ENCODE assay signal across 8 cellular contexts in the genomic region with DNA sequence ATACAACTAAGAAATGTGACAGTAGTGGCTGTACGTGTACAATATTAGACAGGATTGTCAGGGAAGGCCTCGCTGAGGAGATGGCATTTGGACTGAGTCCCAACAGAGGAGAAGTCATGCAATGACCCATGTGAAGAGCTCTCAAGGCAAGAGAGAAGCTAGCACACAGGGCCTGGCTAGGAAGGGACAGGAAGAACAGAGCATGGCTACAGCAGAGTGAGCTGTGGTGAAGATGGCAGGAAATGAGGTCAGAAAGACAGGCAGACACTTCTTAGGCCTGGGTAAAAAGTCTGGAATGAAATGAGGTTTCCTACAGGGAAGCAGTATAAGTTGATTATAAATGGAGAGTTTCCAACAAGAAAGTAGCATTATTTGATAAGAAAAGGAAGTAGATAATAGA. TPM values are rescaled to one million over a fixed set of nuclear protein-coding genes. Genes with fewer than 3 reads are reported as not detected.
DNase-seq lines count a peak whose midpoint lies in the region; ATAC-seq and TF ChIP-seq lines count a peak whose summit lies in the region.
"Had no signal": no experiment of that assay in that cellular context is flagged by ENCODE, and none has a peak within 500 bp of the region (broad histone marks: within the 10 kb centered on the region; RNA-seq: fewer than 3 reads in every experiment).

No MANE protein-coding gene starts in this region.

- no peaks in the 10 kb centered on the region for H3K27me3 ChIP-seq in transverse colon

- peaks cover 37% of the 10 kb centered on the region for H3K4me1 Mint-ChIP-seq in activated CD8-positive, alpha-beta T cell treated with anti-CD3 and anti-CD28 coated beads, Interleukin-2, amount 10 ng/mL, durations not matched to agents 7 days and 5 days (ENCODE audit: low read depth)
- peaks cover 15 to 27% (median 22%) of the 10 kb centered on the region in 4 donors for H3K4me1 Mint-ChIP-seq in naive thymus-derived CD8-positive, alpha-beta T cell

- H3K36me3 Mint-ChIP-seq in activated CD8-positive, alpha-beta T cell treated with anti-CD3 and anti-CD28 coated beads, Interleukin-2, amount 10 ng/mL, durations not matched to agents 7 days and 5 days (ENCODE audit: low read depth), result peaks cover 14% of the 10 kb centered on the region
- H3K36me3 Mint-ChIP-seq in naive thymus-derived CD8-positive, alpha-beta T cell, result peaks cover 0 to 3% (median 2%) of the 10 kb centered on the region in 3 donors

- CTCF ChIA-PET in activated CD8-positive, alpha-beta T cell treated with anti-CD3 and anti-CD28 coated beads, Interleukin-2, amount 10 ng/mL, durations not matched to agents 7 days and 5 days (lab: Charles Lee), result interaction anchor here (2.0 kb wide), 1 partner anchor 344 kb away, joined by 6 read pairs; no protein-coding TSS in a partner anchor

- H3K9me3 ChIP-seq in transverse colon, result no peaks in the 10 kb centered on the region

- WGBS in transverse colon (ENCODE audit: low coverage in 1 of 2), 2 donors, result 90 to 96% methylated on average over 2 of the region's 2 CpGs

- intact Hi-C loops in transverse colon (cut with DNase I; ENCODE audit: low total_unique reads), result no loop called here

- POLR2A ChIA-PET in activated CD8-positive, alpha-beta T cell treated with anti-CD3 and anti-CD28 coated beads, Interleukin-2, amount 10 ng/mL, durations not matched to agents 7 days and 5 days (lab: Charles Lee), result interaction anchor here (0.9 kb wide), 1 partner anchor 23 kb away, joined by 3 read pairs; no protein-coding TSS in a partner anchor
- POLR2A ChIA-PET in naive thymus-derived CD8-positive, alpha-beta T cell (lab: Charles Lee), result interaction anchor here (1.1 to 1.2 kb wide), 3 partner anchors 24 to 118 kb away, joined by 3 read pairs; a partner anchor contains a TSS

- ATAC-seq in HG03378 (IDR thresholded peaks at IDR 0.05; ENCODE audit: unreplicated experiment) (peak; percentile 50), HG02763 (IDR thresholded peaks at IDR 0.05; ENCODE audit: unreplicated experiment) (no peak)
- ATAC-seq in activated CD8-positive, alpha-beta T cell treated with anti-CD3 and anti-CD28 coated beads, Interleukin-2, amount 10 ng/mL, durations not matched to agents 7 days and 5 days, result peak; percentile 97
- ATAC-seq in naive thymus-derived CD8-positive, alpha-beta T cell, result peak; percentile 73 to 74

- no peak for TF ChIP-seq CTCF in transverse colon (IDR thresholded peaks at IDR 0.05)

- H3K4me3 ChIP-seq in transverse colon, result no peak overlapping the region

- H3K4me1 ChIP-seq in transverse colon, result no peaks in the 10 kb centered on the region

- H3K9me3 Mint-ChIP-seq in activated CD8-positive, alpha-beta T cell treated with anti-CD3 and anti-CD28 coated beads, Interleukin-2, amount 10 ng/mL, durations not matched to agents 7 days and 5 days (ENCODE audit: insufficient read depth), result peaks cover 5% of the 10 kb centered on the region
- no peaks in the 10 kb centered on the region for H3K9me3 Mint-ChIP-seq in naive thymus-derived CD8-positive, alpha-beta T cell

- no peak for TF ChIP-seq POLR2A in transverse colon (IDR thresholded peaks at IDR 0.05)

- H3K27ac Mint-ChIP-seq in activated CD8-positive, alpha-beta T cell treated with anti-CD3 and anti-CD28 coated beads, Interleukin-2, amount 10 ng/mL, durations not matched to agents 7 days and 5 days, result peak overlapping the region; percentile 75
- peak overlapping the region; percentile 4 to 87 (median 44) for H3K27ac Mint-ChIP-seq in naive thymus-derived CD8-positive, alpha-beta T cell

- no peak for TF ChIP-seq EP300 in transverse colon (IDR thresholded peaks at IDR 0.05; ENCODE audit: low read depth)

- no peaks in the 10 kb centered on the region for H3K27me3 Mint-ChIP-seq in activated CD8-positive, alpha-beta T cell treated with anti-CD3 and anti-CD28 coated beads, Interleukin-2, amount 10 ng/mL, durations not matched to agents 7 days and 5 days (ENCODE audit: low read depth)
- H3K27me3 Mint-ChIP-seq in naive thymus-derived CD8-positive, alpha-beta T cell, result no peaks in the 10 kb centered on the region

- DNase-seq in ELR (ENCODE audit: low read depth) (peak; percentile 61), GM03348 (ENCODE audit: low spot score) (no peak), transverse colon (no peak)
- DNase-seq in activated CD8-positive, alpha-beta T cell treated with anti-CD3 and anti-CD28 coated beads, Interleukin-2, amount 10 ng/mL, durations not matched to agents 7 days and 5 days, result peak; percentile 58
- peak in 3 of 10 donors; percentile 3 to 20 (median 3) for DNase-seq in naive thymus-derived CD8-positive, alpha-beta T cell
- DNase-seq: NK-92 treated with Interleukin-12 subunit alpha and Interleukin-12 subunit beta, amount 100 ng/mL, for 24 hours had no signal

- no peak overlapping the region for H3K4me3 Mint-ChIP-seq in activated CD8-positive, alpha-beta T cell treated with anti-CD3 and anti-CD28 coated beads, Interleukin-2, amount 10 ng/mL, durations not matched to agents 7 days and 5 days
- no peak overlapping the region for H3K4me3 Mint-ChIP-seq in naive thymus-derived CD8-positive, alpha-beta T cell

- no peak overlapping the region for H3K27ac ChIP-seq in transverse colon

- in situ Hi-C loops in transverse colon (cut with MboI; ENCODE audit: low pct_ligation_motif_present in 1 of 4, low pct_unique_long_range_greater_than_20kb in 1 of 4, low sequenced_read_pairs in 3 of 4), result no loop called here

- no peaks in the 10 kb centered on the region for H3K36me3 ChIP-seq in transverse colon

RNA-seq across cellular contexts. Expression of a gene that starts 33.2 kb away (rescaled TPM):
- total RNA-seq in activated CD8-positive, alpha-beta T cell treated with anti-CD3 and anti-CD28 coated beads, Interleukin-2, amount 10 ng/mL, durations not matched to agents 7 days and 5 days, result under 1 TPM; 0.68 to 0.81 TPM
- total RNA-seq in naive thymus-derived CD8-positive, alpha-beta T cell, result 1 to 10 TPM; 3.0 TPM
- 1 to 10 TPM in 1 of 3 donors, under 1 TPM in 2; 0.33 to 1.4 (median 0.67) TPM for polyA plus RNA-seq in naive thymus-derived CD8-positive, alpha-beta T cell
- 1 to 10 TPM in 1 of 4 donors, under 1 TPM in 2, not detected in 1; 0.40 to 3.3 (median 0.96) TPM for total RNA-seq in transverse colon

Comparison
In these comparisons a context has a peak if more than half of its experiments do, and no peak if none do; other contexts are left out.
1. DNase-seq: peak in ELR (single experiment) and activated CD8-positive, alpha-beta T cell treated with anti-CD3 and anti-CD28 coated beads, Interleukin-2, amount 10 ng/mL, durations not matched to agents 7 days and 5 days (single experiment); none in GM03348 (single experiment) and transverse colon (single experiment).